10 cellular contexts compared by ENCODE assay signal in genomic region chr15:59594493-59594942, GRCh38. TPM values are rescaled to one million over a fixed set of nuclear protein-coding genes. Genes with fewer than 3 reads are reported as not detected.
DNase-seq lines count a peak whose midpoint lies in the region; ATAC-seq, FAIRE-seq and TF ChIP-seq lines count a peak whose summit lies in the region.
"Had no signal": no experiment of that assay in that cellular context is flagged by ENCODE, and none has a peak within 500 bp of the region (broad histone marks: within the 10 kb centered on the region; RNA-seq: fewer than 3 reads in every experiment).

No MANE protein-coding gene starts in this region.

- no peaks in the 10 kb centered on the region for H3K4me1 ChIP-seq in K562 (replicated peaks in 1 of 2; ENCODE audit: control insufficient read depth in 2 of 2, insufficient read depth in 2 of 2, low read length in 2 of 2)
- H3K4me1 ChIP-seq in right atrium auricular region, result peaks cover 0 to 10% of the 10 kb centered on the region in 2 donors
- peaks cover 10% of the 10 kb centered on the region for H3K4me1 ChIP-seq in SJCRH30

- no peak for TF ChIP-seq EP300 in K562 (IDR thresholded peaks at IDR 0.05; ENCODE audit: low read length)

- no peak for ATAC-seq in K562
- ATAC-seq: activated T-helper 17 cell treated with anti-CD3 and anti-CD28 coated beads, Interleukin-2, amount 50 U/mL, for 72 hours had no signal

- no peaks in the 10 kb centered on the region for H4K20me1 ChIP-seq in K562 (replicated peaks; ENCODE audit: control insufficient read depth, insufficient read depth, low read length)

- no peak for TF ChIP-seq POLR2A in H54 (IDR thresholded peaks at IDR 0.05; ENCODE audit: low read depth, low read length)
- no peak for TF ChIP-seq POLR2A in K562 (conservative IDR thresholded peaks at IDR 0.05)

- no peak for TF ChIP-seq RAD21 in K562 (CRISPR knock-in tag; conservative IDR thresholded peaks at IDR 0.05 in 1 of 2, IDR thresholded peaks at IDR 0.05 in 1 of 2)

- H3K9me1 ChIP-seq in K562 (ENCODE audit: control insufficient read depth, insufficient read depth, low read length), result no peaks in the 10 kb centered on the region

- H3K9me3 ChIP-seq in K562 (replicated peaks; ENCODE audit: control insufficient read depth, insufficient read depth, low read depth, low read length), result no peaks in the 10 kb centered on the region
- no peaks in the 10 kb centered on the region for H3K9me3 ChIP-seq in right atrium auricular region
- no peaks in the 10 kb centered on the region for H3K9me3 ChIP-seq in SJCRH30 (replicated peaks)

- peak; percentile 28 for DNase-seq in H54 (ENCODE audit: insufficient read length, low spot score)
- DNase-seq in K562 (ENCODE audit: extremely low read depth in 1 of 4, low spot score in 3 of 4), result no peak
- DNase-seq in right atrium auricular region (ENCODE audit: low spot score), result no peak
- peak; percentile 77 for DNase-seq in stromal cell of bone marrow (ENCODE audit: low read depth)
- no peak for DNase-seq in inferior parietal cortex (ENCODE audit: extremely low spot score)
- DNase-seq in SJCRH30, result no peak
- DNase-seq in COR-L47 (lab: John Stamatoyannopoulos, UW), result no peak
- no peak for DNase-seq in KG1 (lab: John Stamatoyannopoulos, UW)

- no peak for TF ChIP-seq CTCF in K562 (IDR thresholded peaks at IDR 0.05 in 2 of 3, conservative IDR thresholded peaks at IDR 0.05 in 1 of 3; ENCODE audit: insufficient read depth in 2 of 3, low read depth in 1 of 3, low read length in 3 of 3)
- no peak for TF ChIP-seq CTCF in right atrium auricular region (IDR thresholded peaks at IDR 0.05)

- intact Hi-C loops in K562 (cut with micrococcal nuclease), result no loop called here

- 3% methylated on average over 3 of the region's 3 CpGs for WGBS in K562 (ENCODE audit: insufficient coverage, low coverage, missing lambda C conversion rate)

- H3K9ac ChIP-seq in K562 (ENCODE audit: insufficient read depth in 1 of 2, low read depth in 2 of 2, low read length in 2 of 2), result no peak overlapping the region

- H3K27me3 ChIP-seq in K562 (ENCODE audit: control insufficient read depth in 2 of 2, insufficient read depth in 2 of 2, low read length in 2 of 2) (peaks cover 7 to 10% of the 10 kb centered on the region in 2 experiments; a peak in 4 of 5 replicates), right atrium auricular region (no peaks in the 10 kb centered on the region), SJCRH30 (no peaks in the 10 kb centered on the region)

- FAIRE-seq in H54 (lab: Jason Lieb, UNC) (peak; percentile 48), K562 (lab: Jason Lieb, UNC) (peak; percentile 11)

- CTCF ChIA-PET in K562 (lab: Yijun Ruan, JAX; ENCODE audit: low intra/inter-chr PET ratio), result no interaction called here

- H3K27ac ChIP-seq in K562 (ENCODE audit: extremely low read depth, low read depth, low read length) (no peak overlapping the region), right atrium auricular region (peak overlapping the region; percentile 22 to 78), SJCRH30 (no peak overlapping the region)

- in situ Hi-C loops in K562 (cut with MboI), result no loop called here

- H3K36me3 ChIP-seq in K562 (ENCODE audit: control insufficient read depth, insufficient read depth, low read length) (no peaks in the 10 kb centered on the region), right atrium auricular region (no peaks in the 10 kb centered on the region), SJCRH30 (no peaks in the 10 kb centered on the region)

- POLR2A ChIA-PET in K562 (lab: Yijun Ruan, JAX), result interaction anchor here (0.9 kb wide), 1 partner anchor 51 kb away, joined by 3 read pairs; no protein-coding TSS in a partner anchor

- H3K79me2 ChIP-seq in K562 (ENCODE audit: control insufficient read depth, insufficient read depth, low read length), result no peaks in the 10 kb centered on the region

- BruUV-seq in K562 (replicated peaks; lab: Mats Ljungman, UMichigan), result no TSS peak

- H3K4me2 ChIP-seq in K562 (ENCODE audit: insufficient read depth, low read length), result no peak overlapping the region

- H3K4me3 ChIP-seq in K562, result no peak overlapping the region
- no peak overlapping the region for H3K4me3 ChIP-seq in right atrium auricular region
- H3K4me3 ChIP-seq in SJCRH30, result no peak overlapping the region

- no peak overlapping the region for H2AFZ ChIP-seq in K562 (ENCODE audit: low read depth, low read length)

TF ChIP-seq in K562, 482 proteins besides CTCF, POLR2A, EP300 and RAD21:
- TF ChIP-seq CHCHD3 (CRISPR knock-in tag; IDR thresholded peaks at IDR 0.05), result no peak
TF ChIP-seq in K562: peak in this region for 0.

RNA-seq across cellular contexts. Expression of gene GCNT3, which starts 17.1 kb away (rescaled TPM):
- not detected in 2 replicates for total RNA-seq in K562 (2011; cell fraction: chromatin; rRNA removed; ENCODE audit: low replicate concordance)
- total RNA-seq in K562 (2011; cell fraction: nucleolus; rRNA removed), result under 0.01 TPM in 1 of 2 replicates, not detected in the other
- total RNA-seq in K562 (2011; cell fraction: nucleoplasm; rRNA removed), result not detected in 2 replicates
- total RNA-seq in K562 (2014; rRNA removed), result 0.24 TPM in 1 of 2 replicates, not detected in the other
- not detected in 2 replicates for total RNA-seq in K562 (2014; rRNA removed; fragmentation: Illumina TruSeq; extraction: Trizol)
- 0.07 TPM in 1 of 2 replicates, not detected in the other for total RNA-seq in K562 (2015; rRNA removed; fragmentation: Illumina TruSeq; extraction: Trizol)
- total RNA-seq in K562 (2021), result 0.11 TPM in 1 of 2 replicates, not detected in the other
- 0.08 and 0.16 TPM in 2 replicates for polyA plus RNA-seq in K562 (2011; rRNA removed)
- 0.04 TPM in 1 of 2 replicates, not detected in the other for polyA plus RNA-seq in K562 (2011; cell fraction: cytosol; rRNA removed)
- polyA plus RNA-seq in K562 (2011; cell fraction: nucleus; rRNA removed), result 0.07 TPM in 1 of 2 replicates, not detected in the other
- polyA plus RNA-seq in K562 (2012), result 0.11 and 0.13 TPM in 2 replicates
- not detected in 2 replicates for polyA plus RNA-seq in K562 (2014; fragmentation: Illumina TruSeq; extraction: Trizol)
- under 1 TPM; 0.30 to 0.35 TPM for polyA plus RNA-seq in K562 (2014; fragmentation: Nextera tagmentation; extraction: Ambion mirVana)
- polyA plus RNA-seq in K562 (2014; rRNA removed), result not detected in 2 replicates
- polyA minus RNA-seq in K562 (2011; rRNA and poly(A)+ RNA removed), result 0.46 TPM in 1 of 2 replicates, not detected in the other
- polyA minus RNA-seq in K562 (2011; cell fraction: cytosol; rRNA and poly(A)+ RNA removed), result not detected in 2 replicates
- not detected in 2 replicates for polyA minus RNA-seq in K562 (2011; cell fraction: nucleus; rRNA and poly(A)+ RNA removed)
- not detected for total RNA-seq in right atrium auricular region
- 0.08 TPM in 1 of 2 replicates, not detected in the other for total RNA-seq in SJCRH30 (2014; rRNA removed; shearing (Covaris generic))
- total RNA-seq: activated T-helper 17 cell treated with anti-CD3 and anti-CD28 coated beads, Interleukin-2, amount 50 U/mL, for 72 hours; pulmonary artery endothelial cell had no signal

Comparison
In these comparisons a context has a peak if more than half of its experiments do, and no peak if none do; other contexts are left out.
1. DNase-seq: peak in H54 (single experiment) and stromal cell of bone marrow (single experiment); none in K562 (0 of 4), right atrium auricular region (single experiment), inferior parietal cortex (single experiment), SJCRH30 (0 of 2), COR-L47 (single experiment) and KG1 (single experiment).
2. H3K27ac ChIP-seq: peak in right atrium auricular region (2 of 2); none in K562 (single experiment) and SJCRH30 (single experiment).